In the genomic region with DNA sequence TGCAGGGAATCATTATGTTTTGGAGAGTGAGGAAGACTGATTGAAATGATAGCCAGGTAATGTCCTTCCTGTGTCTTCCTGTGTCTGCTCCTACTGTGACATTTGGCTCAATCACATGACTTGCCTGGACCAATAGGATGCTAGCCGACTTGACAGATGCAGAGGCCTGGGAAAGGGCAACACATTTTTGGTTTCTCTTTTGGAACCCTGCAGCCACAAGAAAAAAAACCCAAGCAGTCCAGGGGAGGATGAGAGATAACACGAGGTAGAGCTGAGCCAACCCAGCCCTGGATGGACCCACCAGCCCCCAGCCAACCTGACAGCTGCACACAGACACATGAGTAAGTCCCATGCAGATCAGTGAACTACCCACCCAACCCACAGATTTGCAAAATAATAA, we compare ENCODE assay signal across 13 cellular contexts.
DNase-seq lines count a peak whose midpoint lies in the region; ATAC-seq, FAIRE-seq and TF ChIP-seq lines count a peak whose summit lies in the region.
"Had no signal": no experiment of that assay in that cellular context is flagged by ENCODE, and none has a peak within 500 bp of the region (broad histone marks: within the 10 kb centered on the region; RNA-seq: fewer than 3 reads in every experiment).

No MANE protein-coding gene starts in this region.

- no peak for ATAC-seq in GM23338
- ATAC-seq in HG03565 (IDR thresholded peaks at IDR 0.05; ENCODE audit: unreplicated experiment): peak; percentile 73

- H3K4me3 Mint-ChIP-seq in GM23338: no peak overlapping the region
- no peak overlapping the region for H3K4me3 Mint-ChIP-seq in chondrocyte (ENCODE audit: unreplicated experiment)

- in situ Hi-C loops in transverse colon (cut with MboI; ENCODE audit: low pct_ligation_motif_present in 1 of 4, low pct_unique_long_range_greater_than_20kb in 1 of 4, low sequenced_read_pairs in 3 of 4): no loop called here

- TF ChIP-seq CTCF in GM23338 (conservative IDR thresholded peaks at IDR 0.05; ENCODE audit: low read depth in 2 of 2) (no peak), transverse colon (IDR thresholded peaks at IDR 0.05) (no peak), chondrocyte (IDR thresholded peaks at IDR 0.05) (no peak)

- no peaks in the 10 kb centered on the region for H3F3A ChIP-seq in GM23338 (replicated peaks; ENCODE audit: low read depth)

- H3K9me3 Mint-ChIP-seq in GM23338: no peaks in the 10 kb centered on the region; the same call in 2 of the 3 replicates
- H3K9me3 Mint-ChIP-seq in chondrocyte (ENCODE audit: low read depth): peaks cover 20% of the 10 kb centered on the region

- H3K4me2 ChIP-seq in GM23338: no peak overlapping the region

- no peak for TF ChIP-seq POLR2A in transverse colon (IDR thresholded peaks at IDR 0.05)

- H3K27me3 ChIP-seq in GM23338 (ENCODE audit: insufficient read depth) (no peaks in the 10 kb centered on the region), transverse colon (no peaks in the 10 kb centered on the region)

- no peaks in the 10 kb centered on the region for H3K4me1 ChIP-seq in GM23338 (ENCODE audit: insufficient read depth)
- no peaks in the 10 kb centered on the region for H3K4me1 ChIP-seq in transverse colon

- DNase-seq in NCI-H748 (lab: John Stamatoyannopoulos, UW; ENCODE audit: unreplicated experiment) (peak; percentile 8), NCI-H748 treated with DMSO at 0.1 percent for 48 hours (lab: John Stamatoyannopoulos, UW) (no peak), GM23338 (ENCODE audit: low spot score) (no peak), transverse colon (peak; percentile 33), HTR-8/SVneo (ENCODE audit: insufficient read length, low spot score) (no peak), chondrocyte (ENCODE audit: low spot score) (no peak)
- DNase-seq in stimulated activated naive CD4-positive, alpha-beta T cell (lab: John Stamatoyannopoulos, UW): no peak
- DNase-seq: activated gamma-delta T cell; DMS53; NCI-H187 treated with DMSO at 0.1 percent for 48 hours; stimulated activated CD4-positive, alpha-beta T cell treated with anti-CD3 and anti-CD28 coated beads, Interleukin-1b, Interleukin-23, amount 100 ng/mL, for 48 hours; WERI-Rb-1 had no signal

- FAIRE-seq in HTR-8/SVneo (lab: Jason Lieb, UNC): no peak

- H3K79me2 ChIP-seq in GM23338 (replicated peaks; ENCODE audit: insufficient read depth): no peaks in the 10 kb centered on the region

- H3K4me1 Mint-ChIP-seq in GM23338: peaks cover 10% of the 10 kb centered on the region; the same call in 2 of the 3 replicates
- H3K4me1 Mint-ChIP-seq in chondrocyte (ENCODE audit: low read depth): no peaks in the 10 kb centered on the region

- no peaks in the 10 kb centered on the region for H3K9me2 ChIP-seq in GM23338 (ENCODE audit: insufficient read depth)

- no peaks in the 10 kb centered on the region for H3K36me3 ChIP-seq in GM23338 (ENCODE audit: insufficient read depth)
- no peaks in the 10 kb centered on the region for H3K36me3 ChIP-seq in transverse colon
- H3K36me3 ChIP-seq: WERI-Rb-1 had no signal

- peak overlapping the region; percentile 53 for H2AFZ ChIP-seq in GM23338

- H3K9me3 ChIP-seq in transverse colon: no peaks in the 10 kb centered on the region

- intact Hi-C loops in transverse colon (cut with DNase I; ENCODE audit: low total_unique reads): no loop called here

- TF ChIP-seq EP300 in transverse colon (IDR thresholded peaks at IDR 0.05; ENCODE audit: low read depth): no peak

- H3K4me3 ChIP-seq in GM23338 (no peak overlapping the region), transverse colon (no peak overlapping the region)

- 67% methylated on average over 2 of the region's 2 CpGs; no CpG with 5 or more reads in 1 of the 2 donors for WGBS in transverse colon (ENCODE audit: low coverage in 1 of 2), 2 donors

- H3K27ac ChIP-seq in GM23338 (ENCODE audit: low read depth) (no peak overlapping the region), transverse colon (no peak overlapping the region)
- H3K27ac ChIP-seq: WERI-Rb-1 had no signal

- H3K27ac Mint-ChIP-seq in GM23338 (no peak overlapping the region), chondrocyte (ENCODE audit: unreplicated experiment) (no peak overlapping the region)

- H4K20me1 ChIP-seq in GM23338 (replicated peaks; ENCODE audit: insufficient read depth): no peaks in the 10 kb centered on the region

- H3K36me3 Mint-ChIP-seq in GM23338 (ENCODE audit: low read depth) (no peaks in the 10 kb centered on the region), chondrocyte (ENCODE audit: low read depth) (no peaks in the 10 kb centered on the region)

- peaks cover 2% of the 10 kb centered on the region for H3K27me3 Mint-ChIP-seq in GM23338 (ENCODE audit: insufficient read depth, low read depth, poor library complexity)
- no peaks in the 10 kb centered on the region for H3K27me3 Mint-ChIP-seq in chondrocyte (ENCODE audit: low read depth)

TF ChIP-seq in GM23338, 12 proteins besides CTCF, POLR2A, EP300 and RAD21:
- no peak for TF ChIP-seq EZH2phosphoT487 (IDR thresholded peaks at IDR 0.05; ENCODE audit: unreplicated experiment)
- no peak for TF ChIP-seq ZNF331 (CRISPR knock-in tag; IDR thresholded peaks at IDR 0.05; ENCODE audit: low read depth)
- no peak for TF ChIP-seq EZH2 (IDR thresholded peaks at IDR 0.05; ENCODE audit: low read depth, unreplicated experiment)
- no peak for TF ChIP-seq ETS1 (IDR thresholded peaks at IDR 0.05)

Comparison
In these comparisons a context has a peak if more than half of its experiments do, and no peak if none do; other contexts are left out.
1. DNase-seq: peak in NCI-H748 (single experiment) and transverse colon (single experiment); none in NCI-H748 treated with DMSO at 0.1 percent for 48 hours (single experiment), GM23338 (single experiment), HTR-8/SVneo (single experiment), chondrocyte (single experiment) and stimulated activated naive CD4-positive, alpha-beta T cell (0 of 6).